7 cellular contexts compared by ENCODE assay signal in the genomic region with DNA sequence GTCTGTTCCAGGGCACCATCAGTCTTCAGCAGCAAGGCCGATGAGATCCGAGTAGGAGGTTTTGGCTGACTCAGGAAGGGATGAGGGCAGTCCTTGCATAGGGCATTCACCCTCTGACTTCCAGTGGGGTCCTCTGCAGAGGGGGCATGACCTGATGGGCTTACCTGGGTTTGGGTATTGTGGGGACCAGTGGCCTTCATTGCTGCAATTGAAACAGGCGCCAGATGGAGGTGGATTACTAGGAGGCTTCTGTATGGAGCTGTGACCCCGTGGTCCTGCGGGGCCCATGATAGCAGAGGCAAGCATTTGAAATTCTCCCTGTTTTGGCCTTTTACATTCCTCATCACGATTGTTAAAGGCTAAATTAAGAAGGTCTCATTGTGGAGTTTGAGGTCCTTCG.
"Had no signal": no experiment of that assay in that cellular context is flagged by ENCODE, and none has a peak within 500 bp of the region (broad histone marks: within the 10 kb centered on the region; RNA-seq: fewer than 3 reads in every experiment).

No MANE protein-coding gene starts in this region.

- H3K4me3 Mint-ChIP-seq: GM23338, H9 had no signal

- H3K27ac Mint-ChIP-seq: GM23338, H9 had no signal

- H3K4me3 ChIP-seq: GM23338, K562 had no signal

- H3K4me2 ChIP-seq: GM23338 had no signal

- ATAC-seq: GM23338, K562 had no signal

- H3K4me1 Mint-ChIP-seq: GM23338, H9 had no signal

- H3K27ac ChIP-seq: HL-60 had no signal

- DNase-seq: H9, HCEC 1CT, IMR-90, KG1 had no signal
